Comparison of ENCODE assay signal across 21 cellular contexts in genomic region chr7:37508063-37508462, GRCh38. TPM values are rescaled to one million over a fixed set of nuclear protein-coding genes. Genes with fewer than 3 reads are reported as not detected.
DNase-seq lines count a peak whose midpoint lies in the region; ATAC-seq, FAIRE-seq and TF ChIP-seq lines count a peak whose summit lies in the region.
"Had no signal": no experiment of that assay in that cellular context is flagged by ENCODE, and none has a peak within 500 bp of the region (broad histone marks: within the 10 kb centered on the region; RNA-seq: fewer than 3 reads in every experiment).

No MANE protein-coding gene starts in this region.

- BruUV-seq in HepG2 (replicated peaks; lab: Mats Ljungman, UMichigan): no TSS peak

- H2BK5ac ChIP-seq in trophoblast cell (ENCODE audit: low read depth, low read length, poor library complexity): no peak overlapping the region

- H2AK5ac ChIP-seq in trophoblast cell (ENCODE audit: low read length): no peak overlapping the region

- CTCF ChIA-PET in HepG2 (lab: Yijun Ruan, JAX; ENCODE audit: low intra/inter-chr PET ratio, low total read pairs): no interaction called here

- H3K23ac ChIP-seq in trophoblast cell (ENCODE audit: low read length): no peak overlapping the region

- H4K20me1 ChIP-seq in HepG2 (ENCODE audit: insufficient read depth, low read length): no peaks in the 10 kb centered on the region

- FAIRE-seq in HepG2 (lab: Jason Lieb, UNC): no peak
- FAIRE-seq: D721Med, G401.6, GM12891 had no signal

- POLR2A ChIA-PET in HepG2 (lab: Yijun Ruan, JAX): no interaction called here

- H2AFZ ChIP-seq in HepG2 (ENCODE audit: low read length) (no peak overlapping the region), trophoblast cell (ENCODE audit: insufficient read depth, low read length, poor library complexity) (no peak overlapping the region)

- no peaks in the 10 kb centered on the region for H3K36me3 Mint-ChIP-seq in activated T-cell treated with anti-CD3 and anti-CD28 coated beads, Interleukin-2, amount 50 U/mL, for 24 hours (ENCODE audit: low read depth)
- H3K36me3 Mint-ChIP-seq in activated T-cell treated with anti-CD3 and anti-CD28 coated beads, Interleukin-2, amount 50 U/mL, for 72 hours (ENCODE audit: insufficient read depth in 2 of 2): no peaks in the 10 kb centered on the region
- H3K36me3 Mint-ChIP-seq: CD14-positive monocyte; CD8-positive, alpha-beta T cell had no signal

- H3K14ac ChIP-seq in trophoblast cell (ENCODE audit: low read length): no peak overlapping the region

- intact Hi-C loops in HepG2 (cut with micrococcal nuclease; ENCODE audit: unreplicated experiment): no loop called here
- intact Hi-C loops in right lobe of liver (cut with DNase I): no loop called here

- TF ChIP-seq CTCF in liver (IDR thresholded peaks at IDR 0.05; ENCODE audit: low read depth, low read length, missing input control): no peak
- no peak for TF ChIP-seq CTCF in HepG2 (CRISPR knock-in tag; IDR thresholded peaks at IDR 0.05)
- no peak for TF ChIP-seq CTCF in right lobe of liver (IDR thresholded peaks at IDR 0.05)

- H3K9ac ChIP-seq in liver (ENCODE audit: low read depth in 1 of 2, low read length in 2 of 2) (no peak overlapping the region), HepG2 (ENCODE audit: insufficient read depth, low read depth, low read length) (no peak overlapping the region), trophoblast cell (ENCODE audit: low read length) (no peak overlapping the region)

- H3K27ac ChIP-seq in liver (ENCODE audit: low read depth in 1 of 2, low read length in 2 of 2) (no peak overlapping the region), HepG2 (ENCODE audit: extremely low read length, insufficient read depth, low read length) (no peak overlapping the region), right lobe of liver (no peak overlapping the region), trophoblast cell (ENCODE audit: low read depth, low read length) (no peak overlapping the region)
- H3K27ac ChIP-seq: 22Rv1 had no signal

- H3K79me1 ChIP-seq in trophoblast cell (ENCODE audit: low read length): no peaks in the 10 kb centered on the region

- DNase-seq in HepG2 (ENCODE audit: low spot score) (no peak), right lobe of liver (peak in 1 of 3 donors; percentile 53), trophoblast cell (no peak), SHP77 treated with DMSO at 0.1 percent for 48 hours (lab: John Stamatoyannopoulos, UW) (no peak)
- no peak for DNase-seq in activated T-cell treated with anti-CD3 and anti-CD28 coated beads, Interleukin-2, amount 50 U/mL, for 24 hours
- DNase-seq in activated T-cell treated with anti-CD3 and anti-CD28 coated beads, Interleukin-2, amount 50 U/mL, for 72 hours: no peak
- DNase-seq: CD8-positive, alpha-beta T cell; COR-L47; DMS153; DMS79 treated with DMSO at 0.1 percent for 48 hours; EL; GOT3 had no signal

- H3K27me3 Mint-ChIP-seq in activated T-cell treated with anti-CD3 and anti-CD28 coated beads, Interleukin-2, amount 50 U/mL, for 24 hours: peaks cover 24% of the 10 kb centered on the region
- peaks cover 26% of the 10 kb centered on the region for H3K27me3 Mint-ChIP-seq in activated T-cell treated with anti-CD3 and anti-CD28 coated beads, Interleukin-2, amount 50 U/mL, for 72 hours (ENCODE audit: low read depth)

- no peak overlapping the region for H3K4me2 ChIP-seq in HepG2 (ENCODE audit: low read depth, low read length)
- H3K4me2 ChIP-seq in trophoblast cell (ENCODE audit: low read length): no peak overlapping the region

- H3K4me3 ChIP-seq in liver (ENCODE audit: low read depth in 1 of 3, low read length in 3 of 3) (no peak overlapping the region), HepG2 (replicated peaks in 1 of 3; ENCODE audit: insufficient read depth in 1 of 3, low read depth in 2 of 3, low read length in 3 of 3) (no peak overlapping the region), right lobe of liver (no peak overlapping the region), trophoblast cell (ENCODE audit: low read depth, low read length) (no peak overlapping the region)
- H3K4me3 ChIP-seq: HAP-1 had no signal

- H3K79me2 ChIP-seq in HepG2 (ENCODE audit: insufficient read depth, low read length) (no peaks in the 10 kb centered on the region), trophoblast cell (ENCODE audit: control insufficient read depth, insufficient read depth, low read length, poor library complexity) (no peaks in the 10 kb centered on the region)

- no peaks in the 10 kb centered on the region for H3K4me1 Mint-ChIP-seq in activated T-cell treated with anti-CD3 and anti-CD28 coated beads, Interleukin-2, amount 50 U/mL, for 24 hours (ENCODE audit: low read depth)
- no peaks in the 10 kb centered on the region for H3K4me1 Mint-ChIP-seq in activated T-cell treated with anti-CD3 and anti-CD28 coated beads, Interleukin-2, amount 50 U/mL, for 72 hours (ENCODE audit: low read depth)
- H3K4me1 Mint-ChIP-seq: CD14-positive monocyte had no signal

- H2BK120ac ChIP-seq in trophoblast cell (ENCODE audit: insufficient read depth, low read length, poor library complexity): no peak overlapping the region

- TF ChIP-seq POLR2A in HepG2 (IDR thresholded peaks at IDR 0.05; ENCODE audit: insufficient read depth in 1 of 2, low read depth in 2 of 2, low read length in 2 of 2) (no peak), right lobe of liver (IDR thresholded peaks at IDR 0.05) (no peak)

- H4K91ac ChIP-seq in trophoblast cell (ENCODE audit: low read depth, low read length): no peak overlapping the region

- H3K4me3 Mint-ChIP-seq in activated T-cell treated with anti-CD3 and anti-CD28 coated beads, Interleukin-2, amount 50 U/mL, for 24 hours: no peak overlapping the region
- no peak overlapping the region for H3K4me3 Mint-ChIP-seq in activated T-cell treated with anti-CD3 and anti-CD28 coated beads, Interleukin-2, amount 50 U/mL, for 72 hours
- H3K4me3 Mint-ChIP-seq: CD14-positive monocyte; CD8-positive, alpha-beta T cell had no signal

- H2BK12ac ChIP-seq in trophoblast cell (ENCODE audit: low read length): peak overlapping the region; percentile 53

- no peaks in the 10 kb centered on the region for H3K9me3 Mint-ChIP-seq in activated T-cell treated with anti-CD3 and anti-CD28 coated beads, Interleukin-2, amount 50 U/mL, for 24 hours
- no peaks in the 10 kb centered on the region for H3K9me3 Mint-ChIP-seq in activated T-cell treated with anti-CD3 and anti-CD28 coated beads, Interleukin-2, amount 50 U/mL, for 72 hours
- H3K9me3 Mint-ChIP-seq: CD14-positive monocyte; CD8-positive, alpha-beta T cell had no signal

- H4K12ac ChIP-seq in trophoblast cell (ENCODE audit: low read depth, low read length): no peak overlapping the region

- no peaks in the 10 kb centered on the region for H3K27me3 ChIP-seq in liver (ENCODE audit: control insufficient read depth in 4 of 4, insufficient read depth in 4 of 4, low read length in 3 of 4)
- no peaks in the 10 kb centered on the region; a peak in 1 of 5 replicates for H3K27me3 ChIP-seq in HepG2 (ENCODE audit: control insufficient read depth in 1 of 2, insufficient read depth in 2 of 2, low read length in 2 of 2)
- no peaks in the 10 kb centered on the region for H3K27me3 ChIP-seq in right lobe of liver
- no peaks in the 10 kb centered on the region for H3K27me3 ChIP-seq in trophoblast cell (ENCODE audit: insufficient read depth, low read length)

- TF ChIP-seq RAD21 in liver (IDR thresholded peaks at IDR 0.05) (peak in 1 of 2 donors; percentile 24), HepG2 (CRISPR knock-in tag; IDR thresholded peaks at IDR 0.05) (no peak)

- H3K4me1 ChIP-seq in liver (ENCODE audit: control insufficient read depth in 4 of 4, insufficient read depth in 4 of 4, low read length in 3 of 4): peaks cover 0 to 3% (median 0%) of the 10 kb centered on the region in 4 donors
- H3K4me1 ChIP-seq in HepG2 (ENCODE audit: insufficient read depth, low read length): no peaks in the 10 kb centered on the region
- no peaks in the 10 kb centered on the region for H3K4me1 ChIP-seq in right lobe of liver
- no peaks in the 10 kb centered on the region for H3K4me1 ChIP-seq in trophoblast cell (ENCODE audit: control insufficient read depth in 1 of 2, insufficient read depth in 2 of 2, low read length in 2 of 2)
- H3K4me1 ChIP-seq: HAP-1 had no signal

- H3K4ac ChIP-seq in trophoblast cell (ENCODE audit: low read depth, low read length): no peak overlapping the region

- no peak overlapping the region for H3K18ac ChIP-seq in trophoblast cell (ENCODE audit: low read length)

- 53% methylated on average over 4 of the region's 4 CpGs for WGBS in liver
- 4% methylated on average over 4 of the region's 4 CpGs for WGBS in HepG2 (ENCODE audit: low lambda C conversion rate)
- WGBS in right lobe of liver (ENCODE audit: insufficient coverage, low coverage, low lambda C conversion rate, missing lambda C conversion rate): 37% methylated on average over 4 of the region's 4 CpGs
- WGBS in trophoblast cell (ENCODE audit: extremely low coverage, insufficient coverage, insufficient read length): no CpG with 5 or more reads among the region's 4 CpGs

- ATAC-seq in HepG2 (no peak), right lobe of liver (peak; percentile 54 to 81 (median 74))
- no peak for ATAC-seq in activated T-cell treated with anti-CD3 and anti-CD28 coated beads, Interleukin-2, amount 50 U/mL, for 72 hours (replicated peaks in 1 of 2)
- ATAC-seq: CD8-positive, alpha-beta T cell had no signal

- H3K9me3 ChIP-seq in liver (ENCODE audit: control insufficient read depth in 4 of 4, low read length in 3 of 4) (no peaks in the 10 kb centered on the region), HepG2 (ENCODE audit: low read length) (no peaks in the 10 kb centered on the region), right lobe of liver (no peaks in the 10 kb centered on the region), trophoblast cell (ENCODE audit: insufficient read depth, low read depth, low read length) (no peaks in the 10 kb centered on the region)
- H3K9me3 ChIP-seq: HAP-1 had no signal

- TF ChIP-seq EP300 in HepG2 (IDR thresholded peaks at IDR 0.05; ENCODE audit: low read depth in 2 of 2, low read length in 2 of 2) (no peak), HepG2 (CRISPR knock-in tag; IDR thresholded peaks at IDR 0.05; ENCODE audit: borderline replicate concordance) (no peak)

- in situ Hi-C loops in HepG2 (cut with HindIII; ENCODE audit: extremely low pct_ligation_motif_present, low pct_unique_long_range_greater_than_20kb): loop anchor here (25.0 kb wide), 1 partner anchor 296 kb away; no protein-coding TSS in a partner anchor

- no peaks in the 10 kb centered on the region for H3K36me3 ChIP-seq in liver (ENCODE audit: control insufficient read depth in 4 of 4, insufficient read depth in 3 of 4, low read depth in 1 of 4, low read length in 3 of 4)
- no peaks in the 10 kb centered on the region for H3K36me3 ChIP-seq in HepG2 (replicated peaks in 1 of 2; ENCODE audit: control insufficient read depth in 1 of 2, insufficient read depth in 2 of 2, low read length in 2 of 2)
- no peaks in the 10 kb centered on the region for H3K36me3 ChIP-seq in right lobe of liver
- no peaks in the 10 kb centered on the region for H3K36me3 ChIP-seq in trophoblast cell (ENCODE audit: control insufficient read depth in 1 of 2, insufficient read depth in 2 of 2, low read length in 2 of 2)
- H3K36me3 ChIP-seq: HAP-1 had no signal

- H4K8ac ChIP-seq in trophoblast cell (ENCODE audit: low read depth, low read length): no peak overlapping the region

- H3K27ac Mint-ChIP-seq in activated T-cell treated with anti-CD3 and anti-CD28 coated beads, Interleukin-2, amount 50 U/mL, for 24 hours: no peak overlapping the region
- no peak overlapping the region for H3K27ac Mint-ChIP-seq in activated T-cell treated with anti-CD3 and anti-CD28 coated beads, Interleukin-2, amount 50 U/mL, for 72 hours
- H3K27ac Mint-ChIP-seq: CD14-positive monocyte; CD8-positive, alpha-beta T cell had no signal

RNA-seq across cellular contexts. Expression of gene ELMO1, which starts 59.4 kb away (rescaled TPM):
- total RNA-seq in liver: 10 to 100 TPM; 17.1 to 51.5 TPM
- 10 to 100 TPM in 1 of 2 donors, 1 to 10 TPM in 1; 6.7 to 12.5 TPM for polyA plus RNA-seq in liver
- total RNA-seq in HepG2 (2016; rRNA removed; fragmentation: Illumina TruSeq; extraction: Trizol): 0.11 TPM in 1 of 2 replicates, not detected in the other
- total RNA-seq in HepG2 (2016; cell fraction: cytosol; rRNA removed; fragmentation: Illumina TruSeq; extraction: Trizol; ENCODE audit: low read depth): 0.44 TPM in 1 of 2 replicates, not detected in the other
- 0.25 and 0.32 TPM in 2 replicates for total RNA-seq in HepG2 (2016; cell fraction: insoluble cytoplasmic fraction; rRNA removed; fragmentation: Illumina TruSeq; extraction: Trizol)
- 0.10 and 0.25 TPM in 2 replicates for total RNA-seq in HepG2 (2016; cell fraction: membrane; rRNA removed; fragmentation: Illumina TruSeq; extraction: Trizol)
- 0.19 TPM in 1 of 2 replicates, not detected in the other for total RNA-seq in HepG2 (2016; cell fraction: nucleus; rRNA removed; fragmentation: Illumina TruSeq; extraction: Trizol)
- polyA plus RNA-seq in HepG2 (2011; rRNA removed): 0.14 and 0.17 TPM in 2 replicates
- 0.05 TPM in 1 of 2 replicates, not detected in the other for polyA plus RNA-seq in HepG2 (2011; cell fraction: cytosol; rRNA removed)
- 0.31 TPM in 1 of 2 replicates, not detected in the other for polyA plus RNA-seq in HepG2 (2011; cell fraction: nucleus; rRNA removed)
- 0.21 and 0.66 TPM in 2 replicates for polyA plus RNA-seq in HepG2 (2012)
- 0.10 TPM in 1 of 2 replicates, not detected in the other for polyA plus RNA-seq in HepG2 (2016; cell fraction: cytosol; fragmentation: Illumina TruSeq; extraction: Trizol; ENCODE audit: low read depth)
- 0.37 and 0.74 TPM in 2 replicates for polyA plus RNA-seq in HepG2 (2016; cell fraction: insoluble cytoplasmic fraction; fragmentation: Illumina TruSeq; extraction: Trizol; ENCODE audit: low read depth)
- polyA plus RNA-seq in HepG2 (2016; cell fraction: membrane; fragmentation: Illumina TruSeq; extraction: Trizol; ENCODE audit: low read depth): 0.29 and 0.41 TPM in 2 replicates
- 0.31 and 0.61 TPM in 2 replicates for polyA plus RNA-seq in HepG2 (2016; cell fraction: nucleus; fragmentation: Illumina TruSeq; extraction: Trizol; ENCODE audit: insufficient read depth, low read depth)
- polyA minus RNA-seq in HepG2 (2011; rRNA and poly(A)+ RNA removed; ENCODE audit: low replicate concordance): 0.05 and 1.2 TPM in 2 replicates
- not detected in 2 replicates for polyA minus RNA-seq in HepG2 (2011; cell fraction: cytosol; rRNA and poly(A)+ RNA removed)
- 0.37 and 1.3 TPM in 2 replicates for polyA minus RNA-seq in HepG2 (2011; cell fraction: nucleus; rRNA and poly(A)+ RNA removed)
- 10 to 100 TPM; 18.4 to 55.4 (median 25.1) TPM for total RNA-seq in right lobe of liver
- polyA plus RNA-seq in trophoblast cell (2013): 64.9 and 67.0 TPM in 2 replicates
- 100 to 1,000 TPM in 1 of 2 donors, 10 to 100 TPM in 1; 97.2 to 113 TPM for total RNA-seq in activated T-cell treated with anti-CD3 and anti-CD28 coated beads, Interleukin-2, amount 50 U/mL, for 72 hours
- total RNA-seq: A673 had no signal
- polyA plus RNA-seq: BJ had no signal

Comparison
In these comparisons a context has a peak if more than half of its experiments do, and no peak if none do; other contexts are left out.
1. ATAC-seq: peak in right lobe of liver (4 of 4); none in HepG2 (single experiment) and activated T-cell treated with anti-CD3 and anti-CD28 coated beads, Interleukin-2, amount 50 U/mL, for 72 hours (0 of 2).
2. RNA of gene ELMO1, which starts 59.4 kb away (total RNA-seq): 97.2 to 113 TPM in activated T-cell treated with anti-CD3 and anti-CD28 coated beads, Interleukin-2, amount 50 U/mL, for 72 hours, 17.1 to 51.5 TPM in liver and 18.4 to 55.4 TPM in right lobe of liver; 0.10 to 0.44 TPM in HepG2; every median in the first group is over 10 times any median in the second.